Comparison of ENCODE assay signal across 1 cellular context in the genomic region with DNA sequence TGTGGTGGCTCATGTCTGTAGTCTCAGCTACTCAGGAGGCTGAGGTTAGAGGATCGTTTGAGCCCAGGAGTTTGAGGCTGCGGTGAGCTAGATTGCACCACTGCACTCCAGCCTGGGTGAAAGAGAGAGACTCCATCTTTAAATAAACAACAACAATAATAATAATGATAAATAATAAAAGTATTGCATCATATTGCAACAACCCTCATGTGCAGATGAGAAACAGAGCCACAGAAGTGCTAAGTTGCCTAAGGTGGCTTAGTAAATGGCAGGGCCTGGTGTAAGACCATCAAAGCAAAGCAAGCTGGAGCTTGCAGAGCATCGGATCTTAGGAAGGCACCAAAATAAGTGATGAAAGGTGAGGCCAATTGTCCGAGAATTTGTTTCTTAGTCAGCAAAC.
TF ChIP-seq lines count a peak whose summit lies in the region.

No MANE protein-coding gene starts in this region.

TF ChIP-seq in GM23338, 12 proteins besides CTCF, POLR2A, EP300 and RAD21:
- TF ChIP-seq, protein P1, sequence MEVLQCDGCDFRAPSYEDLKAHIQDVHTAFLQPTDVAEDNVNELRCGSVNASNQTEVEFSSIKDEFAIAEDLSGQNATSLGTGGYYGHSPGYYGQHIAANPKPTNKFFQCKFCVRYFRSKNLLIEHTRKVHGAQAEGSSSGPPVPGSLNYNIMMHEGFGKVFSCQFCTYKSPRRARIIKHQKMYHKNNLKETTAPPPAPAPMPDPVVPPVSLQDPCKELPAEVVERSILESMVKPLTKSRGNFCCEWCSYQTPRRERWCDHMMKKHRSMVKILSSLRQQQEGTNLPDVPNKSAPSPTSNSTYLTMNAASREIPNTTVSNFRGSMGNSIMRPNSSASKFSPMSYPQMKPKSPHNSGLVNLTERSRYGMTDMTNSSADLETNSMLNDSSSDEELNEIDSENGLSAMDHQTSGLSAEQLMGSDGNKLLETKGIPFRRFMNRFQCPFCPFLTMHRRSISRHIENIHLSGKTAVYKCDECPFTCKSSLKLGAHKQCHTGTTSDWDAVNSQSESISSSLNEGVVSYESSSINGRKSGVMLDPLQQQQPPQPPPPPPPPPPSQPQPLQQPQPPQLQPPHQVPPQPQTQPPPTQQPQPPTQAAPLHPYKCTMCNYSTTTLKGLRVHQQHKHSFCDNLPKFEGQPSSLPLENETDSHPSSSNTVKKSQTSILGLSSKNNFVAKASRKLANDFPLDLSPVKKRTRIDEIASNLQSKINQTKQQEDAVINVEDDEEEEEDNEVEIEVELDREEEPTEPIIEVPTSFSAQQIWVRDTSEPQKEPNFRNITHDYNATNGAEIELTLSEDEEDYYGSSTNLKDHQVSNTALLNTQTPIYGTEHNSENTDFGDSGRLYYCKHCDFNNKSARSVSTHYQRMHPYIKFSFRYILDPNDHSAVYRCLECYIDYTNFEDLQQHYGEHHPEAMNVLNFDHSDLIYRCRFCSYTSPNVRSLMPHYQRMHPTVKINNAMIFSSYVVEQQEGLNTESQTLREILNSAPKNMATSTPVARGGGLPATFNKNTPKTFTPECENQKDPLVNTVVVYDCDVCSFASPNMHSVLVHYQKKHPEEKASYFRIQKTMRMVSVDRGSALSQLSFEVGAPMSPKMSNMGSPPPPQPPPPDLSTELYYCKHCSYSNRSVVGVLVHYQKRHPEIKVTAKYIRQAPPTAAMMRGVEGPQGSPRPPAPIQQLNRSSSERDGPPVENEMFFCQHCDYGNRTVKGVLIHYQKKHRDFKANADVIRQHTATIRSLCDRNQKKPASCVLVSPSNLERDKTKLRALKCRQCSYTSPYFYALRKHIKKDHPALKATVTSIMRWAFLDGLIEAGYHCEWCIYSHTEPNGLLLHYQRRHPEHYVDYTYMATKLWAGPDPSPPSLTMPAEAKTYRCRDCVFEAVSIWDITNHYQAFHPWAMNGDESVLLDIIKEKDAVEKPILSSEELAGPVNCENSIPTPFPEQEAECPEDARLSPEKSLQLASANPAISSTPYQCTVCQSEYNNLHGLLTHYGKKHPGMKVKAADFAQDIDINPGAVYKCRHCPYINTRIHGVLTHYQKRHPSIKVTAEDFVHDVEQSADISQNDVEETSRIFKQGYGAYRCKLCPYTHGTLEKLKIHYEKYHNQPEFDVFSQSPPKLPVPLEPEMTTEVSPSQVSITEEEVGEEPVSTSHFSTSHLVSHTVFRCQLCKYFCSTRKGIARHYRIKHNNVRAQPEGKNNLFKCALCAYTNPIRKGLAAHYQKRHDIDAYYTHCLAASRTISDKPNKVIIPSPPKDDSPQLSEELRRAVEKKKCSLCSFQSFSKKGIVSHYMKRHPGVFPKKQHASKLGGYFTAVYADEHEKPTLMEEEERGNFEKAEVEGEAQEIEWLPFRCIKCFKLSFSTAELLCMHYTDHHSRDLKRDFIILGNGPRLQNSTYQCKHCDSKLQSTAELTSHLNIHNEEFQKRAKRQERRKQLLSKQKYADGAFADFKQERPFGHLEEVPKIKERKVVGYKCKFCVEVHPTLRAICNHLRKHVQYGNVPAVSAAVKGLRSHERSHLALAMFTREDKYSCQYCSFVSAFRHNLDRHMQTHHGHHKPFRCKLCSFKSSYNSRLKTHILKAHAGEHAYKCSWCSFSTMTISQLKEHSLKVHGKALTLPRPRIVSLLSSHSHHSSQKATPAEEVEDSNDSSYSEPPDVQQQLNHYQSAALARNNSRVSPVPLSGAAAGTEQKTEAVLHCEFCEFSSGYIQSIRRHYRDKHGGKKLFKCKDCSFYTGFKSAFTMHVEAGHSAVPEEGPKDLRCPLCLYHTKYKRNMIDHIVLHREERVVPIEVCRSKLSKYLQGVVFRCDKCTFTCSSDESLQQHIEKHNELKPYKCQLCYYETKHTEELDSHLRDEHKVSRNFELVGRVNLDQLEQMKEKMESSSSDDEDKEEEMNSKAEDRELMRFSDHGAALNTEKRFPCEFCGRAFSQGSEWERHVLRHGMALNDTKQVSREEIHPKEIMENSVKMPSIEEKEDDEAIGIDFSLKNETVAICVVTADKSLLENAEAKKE (CRISPR knock-in tag; IDR thresholded peaks at IDR 0.05) = no peak
- TF ChIP-seq ZNF114 (CRISPR knock-in tag; IDR thresholded peaks at IDR 0.05) (no peak), CREB1 (CRISPR knock-in tag; IDR thresholded peaks at IDR 0.05; ENCODE audit: low read depth) (no peak), ETS1 (IDR thresholded peaks at IDR 0.05) (no peak), STAT1 (IDR thresholded peaks at IDR 0.05; ENCODE audit: unreplicated experiment) (no peak), REST (IDR thresholded peaks at IDR 0.05; ENCODE audit: unreplicated experiment) (no peak), ZNF331 (CRISPR knock-in tag; IDR thresholded peaks at IDR 0.05; ENCODE audit: low read depth) (no peak), EZH2 (IDR thresholded peaks at IDR 0.05; ENCODE audit: low read depth, unreplicated experiment) (no peak)
